Comparison of ENCODE assay signal across 1 cellular context in genomic region chr22:49205401-49205800, GRCh38.
TF ChIP-seq lines count a peak whose summit lies in the region.

No MANE protein-coding gene starts in this region.

TF ChIP-seq in HepG2, 621 proteins besides CTCF, POLR2A, EP300 and RAD21:
- peak; percentile 38; the same call in 1 of the 2 replicates for TF ChIP-seq NR2C2 (CRISPR knock-in tag; IDR thresholded peaks at IDR 0.05; ENCODE audit: borderline replicate concordance)
- no peak for TF ChIP-seq TBX2 (CRISPR knock-in tag; IDR thresholded peaks at IDR 0.05; ENCODE audit: borderline replicate concordance)
- peak; percentile 58 for TF ChIP-seq MNT (IDR thresholded peaks at IDR 0.05)
